In genomic region chr7:29109356-29109755, GRCh38 we compare ENCODE assay signal across 18 cellular contexts. TPM values are rescaled to one million over a fixed set of nuclear protein-coding genes. Genes with fewer than 3 reads are reported as not detected.
"Had no signal": no experiment of that assay in that cellular context is flagged by ENCODE, and none has a peak within 500 bp of the region (broad histone marks: within the 10 kb centered on the region; RNA-seq: fewer than 3 reads in every experiment).

No MANE protein-coding gene starts in this region.

- H3K27ac Mint-ChIP-seq: activated B cell treated with CpG ODN at 0.5 μM for 24 hours; activated CD8-positive, alpha-beta T cell treated with anti-CD3 and anti-CD28 coated beads for 36 hours; activated naive CD8-positive, alpha-beta T cell treated with anti-CD3 and anti-CD28 coated beads, Interleukin-2, amount 10 ng/mL, durations not matched to agents 7 days and 5 days; activated T-helper 17 cell treated with anti-CD3 and anti-CD28 coated beads, Interleukin-2, amount 50 U/mL, for 72 hours; endodermal cell had no signal

- H3K36me3 Mint-ChIP-seq: activated naive CD8-positive, alpha-beta T cell treated with anti-CD3 and anti-CD28 coated beads, Interleukin-2, amount 10 ng/mL, durations not matched to agents 7 days and 5 days had no signal

- H3K9me3 Mint-ChIP-seq: activated B cell treated with CpG ODN at 0.5 μM for 24 hours; activated CD8-positive, alpha-beta T cell treated with anti-CD3 and anti-CD28 coated beads for 36 hours; activated naive CD8-positive, alpha-beta T cell treated with anti-CD3 and anti-CD28 coated beads, Interleukin-2, amount 10 ng/mL, durations not matched to agents 7 days and 5 days; activated T-helper 17 cell treated with anti-CD3 and anti-CD28 coated beads, Interleukin-2, amount 50 U/mL, for 72 hours had no signal

- DNase-seq: activated B cell treated with CpG ODN at 0.5 μM for 24 hours; activated CD4-positive, alpha-beta T cell treated with anti-CD3 and anti-CD28 coated beads for 4 hours; activated CD8-positive, alpha-beta T cell treated with anti-CD3 and anti-CD28 coated beads for 36 hours; activated naive CD4-positive, alpha-beta T cell treated with Interleukin-2 at 50 U/mL for 16 hours; activated naive CD8-positive, alpha-beta T cell treated with anti-CD3 and anti-CD28 coated beads, Interleukin-2, amount 10 ng/mL, durations not matched to agents 7 days and 5 days; activated T-cell treated with anti-CD3 and anti-CD28 coated beads, Interleukin-2, amount 50 U/mL, for 1 hour; amygdala; dorsolateral prefrontal cortex; endodermal cell; foreskin melanocyte; glutamatergic neuron; hippocampal formation; left lung; stimulated activated CD4-positive, alpha-beta T cell treated with anti-CD3 and anti-CD28 coated beads, Interleukin-12 subunit alpha, Interleukin-12 subunit beta, amount 100 ng/mL, for 4 hours; stimulated activated CD4-positive, alpha-beta T cell treated with anti-CD3 and anti-CD28 coated beads, Interleukin-1b, Interleukin-23, amount 100 ng/mL, for 48 hours; stimulated activated CD8-positive, alpha-beta memory T cell treated with anti-CD3 and anti-CD28 coated beads, Interleukin-4, amount 100 ng/mL, for 48 hours; stimulated activated naive CD4-positive, alpha-beta T cell had no signal

- H3K4me3 Mint-ChIP-seq: activated B cell treated with CpG ODN at 0.5 μM for 24 hours; activated CD8-positive, alpha-beta T cell treated with anti-CD3 and anti-CD28 coated beads for 36 hours; activated naive CD8-positive, alpha-beta T cell treated with anti-CD3 and anti-CD28 coated beads, Interleukin-2, amount 10 ng/mL, durations not matched to agents 7 days and 5 days; activated T-helper 17 cell treated with anti-CD3 and anti-CD28 coated beads, Interleukin-2, amount 50 U/mL, for 72 hours; endodermal cell had no signal

- ATAC-seq: activated CD8-positive, alpha-beta T cell treated with anti-CD3 and anti-CD28 coated beads for 36 hours; activated T-helper 17 cell treated with anti-CD3 and anti-CD28 coated beads, Interleukin-2, amount 50 U/mL, for 72 hours had no signal

RNA-seq across cellular contexts. Expression of gene CPVL, which starts 37.0 kb away (rescaled TPM):
- total RNA-seq: activated B cell treated with CpG ODN at 0.5 μM for 24 hours; activated CD8-positive, alpha-beta T cell treated with anti-CD3 and anti-CD28 coated beads for 36 hours had no signal
